ENCODE assay signal across 22 cellular contexts in the genomic region with DNA sequence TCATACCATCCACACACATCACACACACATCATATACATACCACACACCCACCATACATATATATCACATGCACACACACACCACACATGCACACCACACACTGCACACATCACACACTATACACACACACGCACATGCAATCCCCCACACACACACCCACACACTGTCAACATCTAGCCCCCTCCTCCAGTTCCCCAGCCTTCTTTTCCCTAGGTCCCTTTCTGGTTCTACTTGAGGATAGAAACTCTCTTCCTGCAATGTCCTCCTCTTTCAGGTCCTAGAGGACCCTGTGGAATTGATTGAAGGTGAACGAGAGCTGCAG. TPM values are rescaled to one million over a fixed set of nuclear protein-coding genes. Genes with fewer than 3 reads are reported as not detected.
"Had no signal": no experiment of that assay in that cellular context is flagged by ENCODE, and none has a peak within 500 bp of the region (broad histone marks: within the 10 kb centered on the region; RNA-seq: fewer than 3 reads in every experiment).

No MANE protein-coding gene starts in this region.

- H3K27ac ChIP-seq: HL-60, RWPE1 had no signal

- H3K27me3 ChIP-seq: MG63 had no signal

- ATAC-seq: SK-N-SH treated with all-trans-retinoic acid at 6 μM for 48 hours had no signal

- H3K36me3 ChIP-seq: MG63 had no signal

- H3K9me3 ChIP-seq: MG63 had no signal

- DNase-seq: Karpas-422, KG1, MG63, NCI-H1092, NCI-H1105 treated with DMSO at 0.1 percent for 48 hours, NCI-H1436, NCI-H187, NCI-H2029, NCI-H2081 treated with DMSO at 0.1 percent for 48 hours, NCI-H2171, NCI-H226, NCI-H446, NCI-H510A, NCI-H524 treated with DMSO at 0.1 percent for 48 hours, NCI-H69, NCI-H774, SHP77, T-helper 1 cell had no signal

- H3K4me3 ChIP-seq: MG63 had no signal

RNA-seq across cellular contexts. Expression of gene CASQ1, which starts 4.3 kb away (rescaled TPM):
- total RNA-seq: SK-MEL-5 had no signal

RNA-seq across cellular contexts. Expression of gene ATP1A4, which starts 43.3 kb away (rescaled TPM):
- total RNA-seq: SK-MEL-5 had no signal
